1 cellular context compared by ENCODE assay signal in genomic region chr5:96781031-96781733, GRCh38.
TF ChIP-seq lines count a peak whose summit lies in the region.

No MANE protein-coding gene starts in this region.

TF ChIP-seq in A549, 52 proteins besides CTCF, POLR2A, EP300 and RAD21 (continued from another document):
- no peak for TF ChIP-seq USF2 (IDR thresholded peaks at IDR 0.05)
- TF ChIP-seq CBX8 (IDR thresholded peaks at IDR 0.05) = no peak
- no peak for TF ChIP-seq SMC3 (IDR thresholded peaks at IDR 0.05)
- no peak for TF ChIP-seq ATOH8 (CRISPR knock-in tag; IDR thresholded peaks at IDR 0.05; ENCODE audit: low read depth)
